Comparison of ENCODE assay signal across 8 cellular contexts in the genomic region with DNA sequence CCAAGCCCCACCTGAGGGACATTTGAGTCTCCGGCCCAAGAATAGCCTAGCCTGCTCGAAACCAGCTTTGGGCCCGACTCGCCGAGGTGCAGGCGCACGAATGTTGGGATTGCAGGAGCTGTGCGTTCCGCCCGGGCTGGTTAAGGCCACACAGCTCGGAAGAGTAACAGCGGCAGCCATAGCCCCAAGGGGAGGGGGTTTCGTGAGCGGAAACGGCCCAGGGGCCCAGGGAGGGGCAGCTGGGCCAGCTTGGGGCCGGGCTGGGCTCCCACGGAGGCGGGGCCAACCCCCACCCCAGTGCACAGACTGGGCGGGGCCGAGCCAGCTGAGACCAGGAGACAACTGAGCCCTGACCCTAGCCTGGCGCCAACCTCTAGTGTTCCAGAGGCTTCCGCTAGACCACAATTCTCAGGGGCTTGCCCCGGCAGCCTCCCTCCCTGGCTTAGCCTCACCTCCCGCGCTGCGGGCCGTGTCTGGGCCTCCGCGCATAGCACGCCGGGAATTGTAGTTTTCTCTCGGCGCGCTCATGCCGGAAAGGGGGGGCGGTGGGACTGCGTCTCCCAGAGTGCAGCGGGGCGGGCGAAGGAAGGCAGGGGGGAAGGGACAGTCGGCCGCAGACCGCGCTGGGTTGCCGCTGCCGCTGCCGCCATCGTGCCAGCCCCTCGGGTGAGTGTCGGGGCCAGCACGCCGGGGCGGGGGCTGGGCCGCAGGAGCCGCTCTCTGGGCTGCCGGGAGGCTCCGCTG. TPM values are rescaled to one million over a fixed set of nuclear protein-coding genes. Genes with fewer than 3 reads are reported as not detected.
DNase-seq lines count a peak whose midpoint lies in the region; ATAC-seq, FAIRE-seq and TF ChIP-seq lines count a peak whose summit lies in the region.

Gene NUTF2, plus strand, starts transcription at position 614 of the 744 bp plus-strand sequence. CDS start 18,198 bp downstream, outside the sequence.

- H3K4me3 ChIP-seq in IMR-90 (ENCODE audit: insufficient read depth, low read depth, low read length) = peak within 1 kb of the TSS; percentile 53
- peak within 1 kb of the TSS; percentile 69 for H3K4me3 ChIP-seq in mononuclear cell (ENCODE audit: low read length)

- TF ChIP-seq RAD21 in IMR-90 (IDR thresholded peaks at IDR 0.05; ENCODE audit: low read length) = no peak

- H2BK20ac ChIP-seq in IMR-90 (ENCODE audit: low read depth, low read length) = peak within 1 kb of the TSS; percentile 4; the same call in 1 of the 2 replicates

- in situ Hi-C loops in IMR-90 (cut with MboI; ENCODE audit: low sequenced_read_pairs) = no loop called here

- H2AK9ac ChIP-seq in IMR-90 (replicated peaks; ENCODE audit: low read depth, low read length, poor library complexity) = peak within 1 kb of the TSS; percentile 100

- peaks cover 48% of the 10 kb centered on the region for H4K20me1 ChIP-seq in IMR-90 (ENCODE audit: insufficient read depth, low read length)

- WGBS in IMR-90 (ENCODE audit: extremely low coverage in 2 of 2, insufficient read length in 1 of 2), 2 experiments = 1% methylated on average over 23 of the region's 57 CpGs; no CpG with 5 or more reads in 1 of the 2 experiments

- peak within 1 kb of the TSS; percentile 91 for H2BK5ac ChIP-seq in IMR-90 (ENCODE audit: low read depth, low read length, poor library complexity, severe bottlenecking)

- H3K23ac ChIP-seq in IMR-90 (ENCODE audit: low read depth, low read length) = peak within 1 kb of the TSS; percentile 96

- peak within 1 kb of the TSS; percentile 48; the same call in 1 of the 3 replicates for H2BK15ac ChIP-seq in IMR-90 (ENCODE audit: low read depth, low read length)

- peak within 1 kb of the TSS; percentile 98 for H4K5ac ChIP-seq in IMR-90 (ENCODE audit: low read depth, low read length)

- POLR2A ChIA-PET in IMR-90 (lab: Charles Lee; ENCODE audit: unreplicated experiment) = no interaction called here

- H3K9me3 ChIP-seq in IMR-90 (ENCODE audit: control insufficient read depth, insufficient read depth, low read length) = no peaks in the 10 kb centered on the region
- no peaks in the 10 kb centered on the region for H3K9me3 ChIP-seq in mononuclear cell (ENCODE audit: low read depth, low read length)

- H3K9ac ChIP-seq in IMR-90 (ENCODE audit: low read depth, low read length) = peak within 1 kb of the TSS; percentile 95

- FAIRE-seq in D721Med (lab: Jason Lieb, UNC) = no peak

- H3K4me2 ChIP-seq in IMR-90 (ENCODE audit: low read depth, low read length) = peak within 1 kb of the TSS; percentile 96

- H4K91ac ChIP-seq in IMR-90 (ENCODE audit: insufficient read depth, low read depth, low read length) = peak within 1 kb of the TSS; percentile 85

- CTCF ChIA-PET in IMR-90 (lab: Yijun Ruan, JAX) = no interaction called here

- no peaks in the 10 kb centered on the region for H3K27me3 ChIP-seq in IMR-90 (ENCODE audit: control insufficient read depth, insufficient read depth, low read length)
- H3K27me3 ChIP-seq in mononuclear cell (ENCODE audit: insufficient read depth, low read length) = no peaks in the 10 kb centered on the region

- peak within 1 kb of the TSS; percentile 83 to 95 for H4K8ac ChIP-seq in IMR-90 (ENCODE audit: low read depth in 2 of 2, low read length in 2 of 2)

- TF ChIP-seq POLR2A in IMR-90 (IDR thresholded peaks at IDR 0.05; ENCODE audit: low read depth, low read length) = peak; percentile 83

- peaks cover 19% of the 10 kb centered on the region for H3K9me1 ChIP-seq in IMR-90 (ENCODE audit: insufficient read depth, low read length)

- peak within 1 kb of the TSS; percentile 91 for H3K14ac ChIP-seq in IMR-90 (replicated peaks; ENCODE audit: low read depth, low read length)

- no TSS peak for BruUV-seq in IMR-90 (replicated peaks; lab: Mats Ljungman, UMichigan)

- 0 out of 2 replicates have a peak, but pooled peaks cover 2% of the 10 kb centered on the region for H3K36me3 ChIP-seq in IMR-90 (ENCODE audit: control insufficient read depth, insufficient read depth, low read length)

- H3K56ac ChIP-seq in IMR-90 (ENCODE audit: extremely low read depth, insufficient read depth, low read length) = peak within 1 kb of the TSS; percentile 76

- peaks cover 24 to 66% of the 10 kb centered on the region in 2 experiments for H3K79me1 ChIP-seq in IMR-90 (ENCODE audit: low read depth in 1 of 2, low read length in 2 of 2)

- H2BK120ac ChIP-seq in IMR-90 (ENCODE audit: low read depth, low read length) = peak within 1 kb of the TSS; percentile 76

- H3K4ac ChIP-seq in IMR-90 (ENCODE audit: low read depth, low read length) = peak within 1 kb of the TSS; percentile 92

- peak within 1 kb of the TSS; percentile 94 for H2AFZ ChIP-seq in IMR-90 (replicated peaks; ENCODE audit: low read length, poor library complexity)

- H3K4me1 ChIP-seq in IMR-90 (ENCODE audit: control insufficient read depth, insufficient read depth, low read length) (peaks cover 13% of the 10 kb centered on the region), mononuclear cell (ENCODE audit: insufficient read depth, low read length) (peaks cover 53% of the 10 kb centered on the region)

- H3K18ac ChIP-seq in IMR-90 (ENCODE audit: low read depth, low read length) = peak within 1 kb of the TSS; percentile 91

- peak within 1 kb of the TSS; percentile 83 for H2AK5ac ChIP-seq in IMR-90 (ENCODE audit: low read depth, low read length)

- ATAC-seq in GM21526 (IDR thresholded peaks at IDR 0.05; ENCODE audit: low FRiP score, unreplicated experiment) (peak; percentile 44), IMR-90 (ENCODE audit: low read depth) (peak; percentile 76)

- TF ChIP-seq CTCF in D721Med (IDR thresholded peaks at IDR 0.05; ENCODE audit: insufficient read depth, missing control alignments) = no peak
- no peak for TF ChIP-seq CTCF in IMR-90 (conservative IDR thresholded peaks at IDR 0.05; ENCODE audit: low read depth, low read length)

- intact Hi-C loops in IMR-90 (cut with micrococcal nuclease) = loop anchor here (2.0 kb wide), 1 partner anchor 26 kb away; the partner anchor contains the start of gene EDC4

- peak within 1 kb of the TSS; percentile 98 for H3K27ac ChIP-seq in IMR-90 (ENCODE audit: insufficient read depth, low read length)

- dilution Hi-C loops in IMR-90 (cut with HindIII; ENCODE audit: low sequenced_read_pairs, unreplicated experiment) = no loop called here

- peak; percentile 79 for DNase-seq in D721Med (ENCODE audit: insufficient read length, low spot score)
- peak; percentile 85 for DNase-seq in IMR-90
- peak; percentile 98 for DNase-seq in OCI-M1 (lab: John Stamatoyannopoulos, UW)
- DNase-seq in activated T-cell treated with anti-CD3 and anti-CD28 coated beads for 24 hours (ENCODE audit: low read depth) = peak; percentile 94
- DNase-seq in epidermal melanocyte (ENCODE audit: insufficient read length, low spot score) = peak; percentile 96
- peak; percentile 91 for DNase-seq in stimulated activated CD8-positive, alpha-beta memory T cell treated with anti-CD3 and anti-CD28 coated beads, Interleukin-4, amount 100 ng/mL, for 24 hours (ENCODE audit: low read depth)

TF ChIP-seq in IMR-90, 13 proteins besides CTCF, POLR2A, EP300 and RAD21:
- TF ChIP-seq RFX5 (IDR thresholded peaks at IDR 0.05; ENCODE audit: low read depth, low read length) (no peak), MXI1 (IDR thresholded peaks at IDR 0.05; ENCODE audit: borderline replicate concordance, low read depth, low read length) (peak; percentile 69; the same call in 1 of the 2 replicates), MAZ (IDR thresholded peaks at IDR 0.05; ENCODE audit: borderline replicate concordance, low read depth, low read length) (peak; percentile 92; the same call in 1 of the 2 replicates)

RNA-seq across cellular contexts. Expression of gene NUTF2, which starts in this region (rescaled TPM):
- 42.7 and 55.0 TPM in 2 replicates for total RNA-seq in IMR-90 (2012; rRNA removed)
- polyA plus RNA-seq in IMR-90 (2012; rRNA removed) = 361 and 399 TPM in 2 replicates
- 92.1 and 120 TPM in 2 replicates for polyA plus RNA-seq in IMR-90 (2012; cell fraction: cytosol; rRNA removed)
- polyA plus RNA-seq in IMR-90 (2012; cell fraction: nucleus; rRNA removed; ENCODE audit: low replicate concordance) = 102 and 127 TPM in 2 replicates
- total RNA-seq in mononuclear cell = 89.1 TPM

Comparison
In these comparisons a context has a peak if more than half of its experiments do, and no peak if none do; other contexts are left out.
1. Peak in every context shown above with its lines: DNase-seq, ATAC-seq, H3K4me3 ChIP-seq and H3K27ac ChIP-seq.